Comparison of ENCODE assay signal across 11 cellular contexts in genomic region chr11:92965196-92965595, GRCh38. TPM values are rescaled to one million over a fixed set of nuclear protein-coding genes. Genes with fewer than 3 reads are reported as not detected.
"Had no signal": no experiment of that assay in that cellular context is flagged by ENCODE, and none has a peak within 500 bp of the region (broad histone marks: within the 10 kb centered on the region; RNA-seq: fewer than 3 reads in every experiment).

No MANE protein-coding gene starts in this region.

- H3K4me1 ChIP-seq: HAP-1 had no signal

- H3K27ac ChIP-seq: GM23248 had no signal

- H3K4me3 ChIP-seq: GM23248, GM23338, HAP-1 had no signal

- DNase-seq: GOT3, H7, H9, HCEC 1CT, HFFc6 had no signal

- FAIRE-seq: H1, H54 had no signal

- ATAC-seq: GM23338, HCT116 had no signal

- H3K4me2 ChIP-seq: GM23338 had no signal

- H3K36me3 ChIP-seq: HAP-1 had no signal

- H3K9me3 ChIP-seq: HAP-1 had no signal

RNA-seq across cellular contexts. Expression of gene MTNR1B, which starts 4.3 kb away (rescaled TPM):
- polyA plus RNA-seq: GM23248, GM23338 had no signal
